In the genomic region with DNA sequence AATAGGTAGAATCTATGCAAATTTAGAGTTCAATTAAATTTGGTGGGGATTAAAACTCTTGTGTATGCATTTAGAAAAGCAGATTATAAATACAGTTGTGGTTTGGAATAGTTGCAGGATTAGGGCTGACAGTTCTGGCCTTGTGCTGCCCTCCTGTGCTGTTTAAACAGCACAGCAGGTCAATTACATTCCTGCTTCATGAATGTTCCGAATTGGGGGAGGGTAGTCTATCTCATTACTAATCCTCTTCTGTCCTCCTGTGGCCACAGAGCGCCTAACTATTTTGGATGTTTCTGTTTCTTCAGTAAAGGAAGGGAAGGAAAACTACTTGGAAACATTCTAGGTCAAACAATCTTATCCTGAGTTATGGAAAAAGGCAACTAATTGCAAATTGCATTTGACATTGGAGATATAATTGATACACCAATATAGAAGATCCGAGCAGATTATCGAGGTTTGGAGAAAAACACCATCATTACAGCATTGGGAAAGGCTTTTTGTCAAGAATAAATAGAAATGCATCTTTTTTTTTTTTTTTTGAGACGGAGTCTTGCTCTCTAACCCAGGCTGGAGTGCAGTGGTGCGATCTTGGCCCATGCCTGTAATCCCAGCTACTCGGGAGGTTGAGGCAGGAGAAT, we compare ENCODE assay signal across 8 cellular contexts. TPM values are rescaled to one million over a fixed set of nuclear protein-coding genes. Genes with fewer than 3 reads are reported as not detected.
DNase-seq lines count a peak whose midpoint lies in the region; ATAC-seq and TF ChIP-seq lines count a peak whose summit lies in the region.

No MANE protein-coding gene starts in this region.

- POLR2A ChIA-PET in activated CD8-positive, alpha-beta T cell treated with anti-CD3 and anti-CD28 coated beads, Interleukin-2, amount 10 ng/mL, durations not matched to agents 7 days and 5 days (lab: Charles Lee) = interaction anchor here (0.7 to 2.3 kb wide), 4 partner anchors 8 to 222 kb away, joined by 3 to 22 read pairs (median 8); a partner anchor contains a TSS

- WGBS in gastroesophageal sphincter (ENCODE audit: low coverage in 1 of 2), 2 donors = 7 to 43% methylated on average over 3 to 7 of the region's 7 CpGs

- no peaks in the 10 kb centered on the region for H4K20me1 ChIP-seq in BLaER1 treated with 17β-estradiol and CSF1 and Interleukin-3, amounts not matched to agents 10 nM and 100 nM

- H3K4me1 Mint-ChIP-seq in activated CD8-positive, alpha-beta T cell treated with anti-CD3 and anti-CD28 coated beads, Interleukin-2, amount 10 ng/mL, durations not matched to agents 7 days and 5 days (ENCODE audit: low read depth) = peaks cover 21% of the 10 kb centered on the region
- peaks cover 19% of the 10 kb centered on the region for H3K4me1 Mint-ChIP-seq in osteocyte (ENCODE audit: unreplicated experiment)

- H3K4me1 ChIP-seq in BLaER1 treated with 17β-estradiol and CSF1 and Interleukin-3, amounts not matched to agents 10 nM and 100 nM = peaks cover 26 to 37% (median 34%) of the 10 kb centered on the region in 10 experiments
- peaks cover 0 to 12% (median 2%) of the 10 kb centered on the region in 3 donors for H3K4me1 ChIP-seq in gastroesophageal sphincter
- peaks cover 17% of the 10 kb centered on the region for H3K4me1 ChIP-seq in effector memory CD4-positive, alpha-beta T cell (ENCODE audit: control insufficient read depth, insufficient read depth, low read length, poor library complexity, severe bottlenecking)

- no peak overlapping the region for H3K4me3 Mint-ChIP-seq in activated CD8-positive, alpha-beta T cell treated with anti-CD3 and anti-CD28 coated beads, Interleukin-2, amount 10 ng/mL, durations not matched to agents 7 days and 5 days
- H3K4me3 Mint-ChIP-seq in osteocyte (ENCODE audit: unreplicated experiment) = no peak overlapping the region

- no peak for TF ChIP-seq EP300 in gastroesophageal sphincter (IDR thresholded peaks at IDR 0.05)

- H3K27ac ChIP-seq in BLaER1 treated with 17β-estradiol and CSF1 and Interleukin-3, amounts not matched to agents 10 nM and 100 nM = no peak overlapping the region
- H3K27ac ChIP-seq in gastroesophageal sphincter = peak overlapping the region in 1 of 4 donors; percentile 14
- H3K27ac ChIP-seq in effector memory CD4-positive, alpha-beta T cell (ENCODE audit: insufficient read depth, low read length, poor library complexity, severe bottlenecking) = no peak overlapping the region

- no peaks in the 10 kb centered on the region for H3K27me3 ChIP-seq in BLaER1 treated with 17β-estradiol and CSF1 and Interleukin-3, amounts not matched to agents 10 nM and 100 nM
- H3K27me3 ChIP-seq in gastroesophageal sphincter = no peaks in the 10 kb centered on the region
- H3K27me3 ChIP-seq in effector memory CD4-positive, alpha-beta T cell (replicated peaks; ENCODE audit: control insufficient read depth, insufficient read depth, low read length, poor library complexity, severe bottlenecking) = no peaks in the 10 kb centered on the region

- H3K36me3 Mint-ChIP-seq in activated CD8-positive, alpha-beta T cell treated with anti-CD3 and anti-CD28 coated beads, Interleukin-2, amount 10 ng/mL, durations not matched to agents 7 days and 5 days (ENCODE audit: low read depth) = peaks cover 5% of the 10 kb centered on the region
- H3K36me3 Mint-ChIP-seq in osteocyte (ENCODE audit: unreplicated experiment) = no peaks in the 10 kb centered on the region

- CTCF ChIA-PET in activated CD8-positive, alpha-beta T cell treated with anti-CD3 and anti-CD28 coated beads, Interleukin-2, amount 10 ng/mL, durations not matched to agents 7 days and 5 days (lab: Charles Lee) = interaction anchor here (0.6 to 6.6 kb wide), 15 partner anchors 9 to 329 kb away, joined by 3 to 29 read pairs (median 4); a partner anchor contains a TSS

- peak overlapping the region in 10 of 11 experiments; percentile 56 to 75 (median 70); a peak in 16 of 22 replicates for H3K4me2 ChIP-seq in BLaER1 treated with 17β-estradiol and CSF1 and Interleukin-3, amounts not matched to agents 10 nM and 100 nM

- ATAC-seq in HG03175 (IDR thresholded peaks at IDR 0.05; ENCODE audit: unreplicated experiment) (peak; percentile 73), gastroesophageal sphincter (peak; percentile 98)
- peak; percentile 54 for ATAC-seq in activated CD8-positive, alpha-beta T cell treated with anti-CD3 and anti-CD28 coated beads, Interleukin-2, amount 10 ng/mL, durations not matched to agents 7 days and 5 days

- in situ Hi-C loops in GM13977 (cut with MboI; ENCODE audit: low pct_unique_long_range_greater_than_20kb, low sequenced_read_pairs, unreplicated experiment) = no loop called here

- no peaks in the 10 kb centered on the region for H3K9me3 Mint-ChIP-seq in activated CD8-positive, alpha-beta T cell treated with anti-CD3 and anti-CD28 coated beads, Interleukin-2, amount 10 ng/mL, durations not matched to agents 7 days and 5 days (ENCODE audit: insufficient read depth)
- no peaks in the 10 kb centered on the region for H3K9me3 Mint-ChIP-seq in osteocyte (ENCODE audit: unreplicated experiment)

- H3K9me3 ChIP-seq in BLaER1 treated with 17β-estradiol and CSF1 and Interleukin-3, amounts not matched to agents 10 nM and 100 nM (replicated peaks in 1 of 11) = no peaks in the 10 kb centered on the region
- H3K9me3 ChIP-seq in gastroesophageal sphincter = no peaks in the 10 kb centered on the region
- no peaks in the 10 kb centered on the region for H3K9me3 ChIP-seq in effector memory CD4-positive, alpha-beta T cell (ENCODE audit: control insufficient read depth, low read length)

- no peaks in the 10 kb centered on the region for H3K36me3 ChIP-seq in BLaER1 treated with 17β-estradiol and CSF1 and Interleukin-3, amounts not matched to agents 10 nM and 100 nM
- H3K36me3 ChIP-seq in gastroesophageal sphincter = no peaks in the 10 kb centered on the region
- H3K36me3 ChIP-seq in effector memory CD4-positive, alpha-beta T cell (ENCODE audit: control insufficient read depth, insufficient read depth, low read length) = no peaks in the 10 kb centered on the region

- TF ChIP-seq POLR2A in gastroesophageal sphincter (IDR thresholded peaks at IDR 0.05) = no peak

- H3K27me3 Mint-ChIP-seq in activated CD8-positive, alpha-beta T cell treated with anti-CD3 and anti-CD28 coated beads, Interleukin-2, amount 10 ng/mL, durations not matched to agents 7 days and 5 days (ENCODE audit: low read depth) = no peaks in the 10 kb centered on the region
- H3K27me3 Mint-ChIP-seq in osteocyte (ENCODE audit: unreplicated experiment) = no peaks in the 10 kb centered on the region

- H3K4me3 ChIP-seq in BLaER1 treated with 17β-estradiol and CSF1 and Interleukin-3, amounts not matched to agents 10 nM and 100 nM = no peak overlapping the region
- H3K4me3 ChIP-seq in gastroesophageal sphincter = no peak overlapping the region
- H3K4me3 ChIP-seq in effector memory CD4-positive, alpha-beta T cell (ENCODE audit: insufficient read depth, low read depth, low read length, poor library complexity, severe bottlenecking) = no peak overlapping the region

- H3K9ac ChIP-seq in BLaER1 treated with 17β-estradiol and CSF1 and Interleukin-3, amounts not matched to agents 10 nM and 100 nM = 0 out of 22 replicates have a peak overlapping the region, but pooled peaks of 2 of the 11 experiments have one; percentile 27 to 30

- peak; percentile 80 for TF ChIP-seq CTCF in GM13977 (IDR thresholded peaks at IDR 0.05; ENCODE audit: extremely low read depth, insufficient read depth, missing control alignments)
- peak; percentile 79 to 96 (median 92) for TF ChIP-seq CTCF in gastroesophageal sphincter (IDR thresholded peaks at IDR 0.05)
- TF ChIP-seq CTCF in osteocyte (IDR thresholded peaks at IDR 0.05) = peak; percentile 95

- no peak overlapping the region for H3K27ac Mint-ChIP-seq in activated CD8-positive, alpha-beta T cell treated with anti-CD3 and anti-CD28 coated beads, Interleukin-2, amount 10 ng/mL, durations not matched to agents 7 days and 5 days
- no peak overlapping the region for H3K27ac Mint-ChIP-seq in osteocyte (ENCODE audit: unreplicated experiment)

- DNase-seq in GM13977 (ENCODE audit: low spot score) (peak; percentile 31), NCI-H226 (peak; percentile 74), osteocyte (ENCODE audit: extremely low spot score, unreplicated experiment) (no peak)
- no peak for DNase-seq in activated CD8-positive, alpha-beta T cell treated with anti-CD3 and anti-CD28 coated beads, Interleukin-2, amount 10 ng/mL, durations not matched to agents 7 days and 5 days
- no peak for DNase-seq in effector memory CD4-positive, alpha-beta T cell

RNA-seq across cellular contexts. Expression of a gene that starts 8.7 kb away (rescaled TPM):
- 10 to 100 TPM in 1 of 2 experiments, 1 to 10 TPM in 1; 7.9 to 11.0 TPM for total RNA-seq in activated CD8-positive, alpha-beta T cell treated with anti-CD3 and anti-CD28 coated beads, Interleukin-2, amount 10 ng/mL, durations not matched to agents 7 days and 5 days
- total RNA-seq in gastroesophageal sphincter = under 1 TPM in 2 of 4 donors, not detected in 2; 0.32 to 0.54 TPM
- 0.84 TPM in 1 of 2 replicates, not detected in the other for total RNA-seq in osteocyte

RNA-seq across cellular contexts. Expression of a gene that starts 12.5 kb away (rescaled TPM):
- 10 to 100 TPM; 90.5 to 96.7 TPM for total RNA-seq in activated CD8-positive, alpha-beta T cell treated with anti-CD3 and anti-CD28 coated beads, Interleukin-2, amount 10 ng/mL, durations not matched to agents 7 days and 5 days
- total RNA-seq in gastroesophageal sphincter (100 to 1,000 TPM in 1 of 4 donors, 10 to 100 TPM in 3; 62.6 to 103 (median 73.0) TPM), osteocyte (76.4 and 78.9 TPM in 2 replicates)

Comparison
In these comparisons a context has a peak if more than half of its experiments do, and no peak if none do; other contexts are left out.
1. DNase-seq: peak in GM13977 (single experiment) and NCI-H226 (single experiment); none in activated CD8-positive, alpha-beta T cell treated with anti-CD3 and anti-CD28 coated beads, Interleukin-2, amount 10 ng/mL, durations not matched to agents 7 days and 5 days (single experiment), osteocyte (single experiment) and effector memory CD4-positive, alpha-beta T cell (0 of 3).
2. Peak in every context shown above with its lines, with median percentiles within 50 percentile points of each other: CTCF ChIP-seq and ATAC-seq.